ENCODE assay signal across 2 cellular contexts in genomic region chr2:237354172-237354571, GRCh38. TPM values are rescaled to one million over a fixed set of nuclear protein-coding genes. Genes with fewer than 3 reads are reported as not detected.
"Had no signal": no experiment of that assay in that cellular context is flagged by ENCODE, and none has a peak within 500 bp of the region (broad histone marks: within the 10 kb centered on the region; RNA-seq: fewer than 3 reads in every experiment).

No MANE protein-coding gene starts in this region.

RNA-seq across cellular contexts. Expression of gene COL6A3, which starts 59.8 kb away (rescaled TPM):
- total RNA-seq: endothelial cell of umbilical vein, foreskin keratinocyte had no signal
- polyA plus RNA-seq: foreskin keratinocyte had no signal
